8 cellular contexts compared by ENCODE assay signal in the genomic region with DNA sequence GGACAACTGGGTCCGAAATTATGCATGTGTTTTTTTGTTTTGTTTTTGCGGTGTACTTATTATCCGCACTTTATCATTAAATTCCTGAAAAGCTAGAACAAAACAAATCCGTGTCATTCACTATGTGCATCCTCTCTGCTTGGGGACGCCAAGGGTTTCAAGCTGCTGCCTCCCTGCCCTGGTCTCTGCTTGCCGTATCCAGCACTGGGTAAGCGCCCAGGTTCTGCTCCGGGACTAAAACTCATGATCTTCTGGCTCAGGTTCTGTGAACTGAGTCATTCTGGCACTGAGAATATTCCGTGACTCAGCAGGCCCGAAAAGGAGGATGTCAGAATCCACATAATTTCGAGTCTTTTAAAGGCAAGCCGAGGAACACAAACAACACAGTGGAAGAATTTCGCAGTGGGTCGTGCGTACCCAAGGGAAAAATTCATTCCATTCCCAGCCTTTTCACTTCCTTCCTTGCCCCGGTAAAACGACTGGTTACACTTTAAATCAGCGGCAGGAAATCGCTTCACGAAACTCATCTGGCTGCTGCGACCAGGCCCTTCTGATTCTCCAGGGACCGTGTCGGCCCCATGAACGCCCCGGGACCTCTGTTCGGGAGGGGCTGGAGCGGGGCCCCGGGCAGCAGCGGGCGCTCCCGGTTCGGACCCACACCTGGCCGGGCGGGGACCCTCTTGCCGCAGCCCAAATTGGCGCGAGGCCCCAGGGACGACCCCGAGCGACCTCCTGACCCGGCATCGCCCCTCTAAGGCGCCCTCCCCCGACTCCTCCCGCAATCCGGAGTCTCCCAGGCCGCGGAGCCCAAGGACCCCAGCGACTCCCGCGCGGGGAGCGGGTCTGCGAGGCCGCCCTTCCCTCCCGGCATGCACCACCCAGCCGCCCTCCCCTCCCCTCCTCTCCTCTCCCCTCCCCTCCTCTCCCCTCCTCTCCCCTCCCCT. TPM values are rescaled to one million over a fixed set of nuclear protein-coding genes. Genes with fewer than 3 reads are reported as not detected.
DNase-seq lines count a peak whose midpoint lies in the region; ATAC-seq and TF ChIP-seq lines count a peak whose summit lies in the region.

No MANE protein-coding gene starts in this region.

- peak overlapping the region; percentile 86 for H3K4me3 Mint-ChIP-seq in HFFc6

- peak in 2 of 4 donors; percentile 66 for TF ChIP-seq POLR2A in esophagus squamous epithelium (IDR thresholded peaks at IDR 0.05)

- no peaks in the 10 kb centered on the region for H3K36me3 ChIP-seq in esophagus squamous epithelium
- no peaks in the 10 kb centered on the region for H3K36me3 ChIP-seq in mucosa of descending colon (ENCODE audit: low read depth)

- WGBS in esophagus squamous epithelium, 2 donors: 1 to 2% methylated on average over 28 to 29 of the region's 57 CpGs

- H3K4me1 Mint-ChIP-seq in HFFc6 (ENCODE audit: low read depth): peaks cover 31% of the 10 kb centered on the region

- peak; percentile 60 for ATAC-seq in mucosa of descending colon

- peaks cover 37% of the 10 kb centered on the region for H3K36me3 Mint-ChIP-seq in HFFc6 (ENCODE audit: low read depth)

- peak overlapping the region; percentile 99 to 100 (median 100) for H3K27ac ChIP-seq in esophagus squamous epithelium

- no peak for TF ChIP-seq CTCF in HFFc6 (IDR thresholded peaks at IDR 0.05)
- no peak for TF ChIP-seq CTCF in esophagus squamous epithelium (IDR thresholded peaks at IDR 0.05)
- no peak for TF ChIP-seq CTCF in mucosa of descending colon (IDR thresholded peaks at IDR 0.05)

- peak; percentile 49 to 65 for DNase-seq in NCI-H524 (lab: John Stamatoyannopoulos, UW)
- no peak for DNase-seq in NCI-H524 treated with DMSO at 0.1 percent for 48 hours (lab: John Stamatoyannopoulos, UW)
- DNase-seq in HFFc6: peak; percentile 99
- DNase-seq in NCI-H1694 treated with DMSO at 0.1 percent for 48 hours (lab: John Stamatoyannopoulos, UW): peak; percentile 43
- DNase-seq in activated CD8-positive, alpha-beta memory T cell treated with anti-CD3 and anti-CD28 coated beads for 48 hours (ENCODE audit: low read depth in 2 of 3, low spot score in 2 of 3): peak in 2 of 3 experiments; percentile 5 to 14
- DNase-seq in esophagus squamous epithelium (lab: John Stamatoyannopoulos, UW): no peak
- DNase-seq in mucosa of descending colon: peak; percentile 64 to 75 (median 66)
- DNase-seq in stromal cell of bone marrow (ENCODE audit: low read depth): peak; percentile 99

- H3K27me3 Mint-ChIP-seq in HFFc6 (ENCODE audit: insufficient read depth): peaks cover 2% of the 10 kb centered on the region; the same call in 1 of the 2 replicates

- peak overlapping the region; percentile 86 for H3K27ac Mint-ChIP-seq in HFFc6

- H3K9me3 ChIP-seq in esophagus squamous epithelium (no peaks in the 10 kb centered on the region), mucosa of descending colon (no peaks in the 10 kb centered on the region)

- H3K4me3 ChIP-seq in esophagus squamous epithelium: peak overlapping the region; percentile 78 to 96 (median 80)
- H3K4me3 ChIP-seq in mucosa of descending colon: peak overlapping the region; percentile 17

- peaks cover 3 to 45% (median 9%) of the 10 kb centered on the region in 3 donors for H3K4me1 ChIP-seq in esophagus squamous epithelium
- peaks cover 6% of the 10 kb centered on the region for H3K4me1 ChIP-seq in mucosa of descending colon (ENCODE audit: low read depth)

- peaks cover 0 to 18% (median 0%) of the 10 kb centered on the region in 4 donors for H3K27me3 ChIP-seq in esophagus squamous epithelium

- no peaks in the 10 kb centered on the region for H3K9me3 Mint-ChIP-seq in HFFc6

- intact Hi-C loops in esophagus squamous epithelium (cut with DNase I): loop anchor here (10.0 kb wide), 3 partner anchors 58 to 202 kb away; no protein-coding TSS in a partner anchor
- intact Hi-C loops in mucosa of descending colon (cut with DNase I, micrococcal nuclease): no loop called here

RNA-seq across cellular contexts. Expression of a gene that starts 0.7 kb away (rescaled TPM):
- 100 to 1,000 TPM; 352 to 465 (median 393) TPM for total RNA-seq in HFFc6 (2021; fragmentation: NEBNext Ultra II Directional; extraction: Animal tissue kit (Norgen Biotek cat#: 25700))
- total RNA-seq in esophagus squamous epithelium (100 to 1,000 TPM in 1 of 4 donors, 10 to 100 TPM in 3; 26.3 to 275 (median 60.0) TPM), mucosa of descending colon (100 to 1,000 TPM in 1 of 3 donors, 10 to 100 TPM in 2; 22.5 to 137 (median 46.7) TPM)

Comparison
In these comparisons a context has a peak if more than half of its experiments do, and no peak if none do; other contexts are left out.
1. DNase-seq: peak in NCI-H524 (2 of 2), HFFc6 (single experiment), NCI-H1694 treated with DMSO at 0.1 percent for 48 hours (single experiment), activated CD8-positive, alpha-beta memory T cell treated with anti-CD3 and anti-CD28 coated beads for 48 hours (2 of 3), mucosa of descending colon (3 of 3) and stromal cell of bone marrow (single experiment); none in NCI-H524 treated with DMSO at 0.1 percent for 48 hours (single experiment) and esophagus squamous epithelium (single experiment).